ENCODE assay signal across 27 cellular contexts in the genomic region with DNA sequence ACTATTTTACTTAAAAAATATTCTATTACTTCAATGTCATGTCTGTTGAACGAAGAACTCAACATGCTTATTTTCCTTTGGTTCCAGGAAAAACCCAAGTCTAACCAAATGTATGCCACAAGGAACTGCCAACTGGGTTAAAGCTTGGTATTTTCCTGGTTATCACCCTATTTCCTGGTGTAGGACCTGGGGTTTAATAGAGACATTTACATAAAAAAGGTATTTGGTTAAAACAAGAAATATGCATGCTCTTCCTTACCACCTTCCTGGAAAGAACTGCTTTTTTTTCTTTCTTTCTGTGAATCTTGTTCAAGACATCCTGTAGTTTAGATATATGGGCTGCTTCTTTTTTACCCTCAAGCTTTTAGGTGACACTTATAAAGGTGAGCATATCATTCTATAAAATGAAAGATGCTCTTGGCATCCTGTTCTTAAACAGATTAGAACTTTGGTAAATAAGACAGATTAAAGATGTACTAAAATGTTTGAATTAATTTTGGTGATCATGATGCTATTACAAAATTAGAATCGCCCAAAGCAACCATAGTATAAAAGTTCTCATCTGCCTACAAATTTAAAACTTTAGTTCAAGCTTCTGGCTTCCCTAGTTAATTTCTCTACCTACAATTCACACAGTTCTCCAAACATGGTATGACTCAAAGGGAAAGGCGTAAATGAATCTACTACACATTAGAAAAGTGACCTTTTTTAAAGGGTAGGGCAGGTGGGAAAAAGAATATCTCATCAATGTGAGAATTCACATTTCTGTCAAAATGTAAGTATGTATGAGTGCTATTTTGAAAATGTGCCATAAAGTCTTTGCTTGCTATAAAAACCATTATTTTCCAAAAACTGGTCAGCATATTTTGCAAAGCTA.
A peak's percentile ranks its signal among the peaks of the same experiment; 100 is the strongest.
DNase-seq lines count a peak whose midpoint lies in the region; ATAC-seq and TF ChIP-seq lines count a peak whose summit lies in the region.
"Had no signal": no experiment of that assay in that cellular context is flagged by ENCODE, and none has a peak within 500 bp of the region (broad histone marks: within the 10 kb centered on the region; RNA-seq: fewer than 3 reads in every experiment).

No MANE protein-coding gene starts in this region.

- H3K4me1 ChIP-seq in left lung (no peaks in the 10 kb centered on the region), OCI-LY7 (ENCODE audit: insufficient read depth, low read length, poor library complexity, severe bottlenecking) (peaks cover 9% of the 10 kb centered on the region)
- H3K4me1 ChIP-seq: colonic mucosa, foreskin keratinocyte, testis had no signal

- peak overlapping the region; percentile 51 for H3K27ac Mint-ChIP-seq in activated CD4-positive, alpha-beta T cell treated with anti-CD3 and anti-CD28 coated beads for 36 hours
- H3K27ac Mint-ChIP-seq in T-helper 1 cell treated with Interleukin-12 subunit alpha and Interleukin-12 subunit beta and Interleukin-4 antibody, amounts not matched to agents 30 μg/mL and 1 μg/mL, for 36 hours, result peak overlapping the region; percentile 43
- peak overlapping the region; percentile 89 for H3K27ac Mint-ChIP-seq in activated naive CD8-positive, alpha-beta T cell treated with anti-CD3 and anti-CD28 coated beads for 36 hours
- H3K27ac Mint-ChIP-seq in natural killer cell, result peak overlapping the region; percentile 21 to 74
- H3K27ac Mint-ChIP-seq: activated B cell treated with CpG ODN at 0.5 μM for 24 hours; endodermal cell; stimulated activated memory B cell treated with anti-CD40 and anti-IgM and Interleukin-4, amounts not matched to agents 10 μg/mL and 1 μg/mL and 100 μg/mL, for 72 hours had no signal

- H3K27me3 ChIP-seq in left lung (no peaks in the 10 kb centered on the region), dorsolateral prefrontal cortex (no peaks in the 10 kb centered on the region)
- H3K27me3 ChIP-seq: colonic mucosa, esophagus muscularis mucosa, foreskin keratinocyte, right lobe of liver, testis had no signal

- H3K4me3 ChIP-seq in left lung, result no peak overlapping the region
- no peak overlapping the region for H3K4me3 ChIP-seq in OCI-LY7 (ENCODE audit: low read depth, low read length, poor library complexity, severe bottlenecking)
- no peak overlapping the region for H3K4me3 ChIP-seq in dorsolateral prefrontal cortex
- H3K4me3 ChIP-seq: colonic mucosa, esophagus muscularis mucosa, K562, right lobe of liver, testis had no signal

- CTCF ChIA-PET in activated CD4-positive, alpha-beta T cell treated with anti-CD3 and anti-CD28 coated beads for 36 hours (lab: Charles Lee), result interaction anchor here (1.0 to 1.7 kb wide), 3 partner anchors 9 to 29 kb away, joined by 3 to 4 read pairs (median 4); no protein-coding TSS in a partner anchor
- CTCF ChIA-PET in OCI-LY7 (lab: Charles Lee; ENCODE audit: unreplicated experiment), result no interaction called here

- peaks cover 38% of the 10 kb centered on the region for H3K36me3 Mint-ChIP-seq in activated CD4-positive, alpha-beta T cell treated with anti-CD3 and anti-CD28 coated beads for 36 hours (ENCODE audit: low read depth)
- peaks cover 47% of the 10 kb centered on the region for H3K36me3 Mint-ChIP-seq in T-helper 1 cell treated with Interleukin-12 subunit alpha and Interleukin-12 subunit beta and Interleukin-4 antibody, amounts not matched to agents 30 μg/mL and 1 μg/mL, for 36 hours (ENCODE audit: low read depth)
- H3K36me3 Mint-ChIP-seq in activated naive CD8-positive, alpha-beta T cell treated with anti-CD3 and anti-CD28 coated beads for 36 hours, result peaks cover 51% of the 10 kb centered on the region
- peaks cover 18% of the 10 kb centered on the region for H3K36me3 Mint-ChIP-seq in natural killer cell

- H3K27me3 Mint-ChIP-seq in activated CD4-positive, alpha-beta T cell treated with anti-CD3 and anti-CD28 coated beads for 36 hours, result no peaks in the 10 kb centered on the region
- H3K27me3 Mint-ChIP-seq in T-helper 1 cell treated with Interleukin-12 subunit alpha and Interleukin-12 subunit beta and Interleukin-4 antibody, amounts not matched to agents 30 μg/mL and 1 μg/mL, for 36 hours (ENCODE audit: low read depth), result no peaks in the 10 kb centered on the region
- no peaks in the 10 kb centered on the region for H3K27me3 Mint-ChIP-seq in activated naive CD8-positive, alpha-beta T cell treated with anti-CD3 and anti-CD28 coated beads for 36 hours
- no peaks in the 10 kb centered on the region for H3K27me3 Mint-ChIP-seq in natural killer cell (ENCODE audit: low read depth in 2 of 2)
- H3K27me3 Mint-ChIP-seq: activated B cell treated with CpG ODN at 0.5 μM for 24 hours; stimulated activated memory B cell treated with anti-CD40 and anti-IgM and Interleukin-4, amounts not matched to agents 10 μg/mL and 1 μg/mL and 100 μg/mL, for 72 hours had no signal

- TF ChIP-seq CTCF in natural killer cell (IDR thresholded peaks at IDR 0.05), result no peak
- TF ChIP-seq CTCF in left lung (IDR thresholded peaks at IDR 0.05), result no peak
- TF ChIP-seq CTCF in OCI-LY7 (conservative IDR thresholded peaks at IDR 0.05; ENCODE audit: low read length), result no peak
- TF ChIP-seq CTCF in dorsolateral prefrontal cortex (IDR thresholded peaks at IDR 0.05 in 54 of 56, conservative IDR thresholded peaks at IDR 0.05 in 2 of 56; ENCODE audit: low read depth in 1 of 56, partially characterized antibody in 56 of 56), result no peak

- H3K9me2 ChIP-seq in OCI-LY7 (ENCODE audit: insufficient read depth, low read length), result no peaks in the 10 kb centered on the region

- POLR2A ChIA-PET in activated CD4-positive, alpha-beta T cell treated with anti-CD3 and anti-CD28 coated beads for 36 hours (lab: Charles Lee), result no interaction called here
- POLR2A ChIA-PET in OCI-LY7 (lab: Charles Lee), result interaction anchor here (1.6 to 1.7 kb wide), 2 partner anchors 10 to 15 kb away, joined by 5 to 7 read pairs; no protein-coding TSS in a partner anchor

- no peak overlapping the region for H2AFZ ChIP-seq in OCI-LY7 (ENCODE audit: low read length)

- intact Hi-C loops in activated CD4-positive, alpha-beta T cell treated with anti-CD3 and anti-CD28 coated beads for 36 hours (cut with DNase I, micrococcal nuclease), result no loop called here
- intact Hi-C loops in natural killer cell (cut with micrococcal nuclease) (no loop called here), left lung (cut with DNase I) (no loop called here), OCI-LY7 (cut with micrococcal nuclease; ENCODE audit: unreplicated experiment) (no loop called here), dorsolateral prefrontal cortex (cut with DNase I) (no loop called here)

- H3K36me3 ChIP-seq in left lung (peaks cover 0 to 33% of the 10 kb centered on the region in 2 donors), OCI-LY7 (ENCODE audit: insufficient read depth, low read length) (peaks cover 62% of the 10 kb centered on the region)
- H3K36me3 ChIP-seq: colonic mucosa had no signal

- H3K4me1 Mint-ChIP-seq in activated CD4-positive, alpha-beta T cell treated with anti-CD3 and anti-CD28 coated beads for 36 hours, result peaks cover 27% of the 10 kb centered on the region
- H3K4me1 Mint-ChIP-seq in T-helper 1 cell treated with Interleukin-12 subunit alpha and Interleukin-12 subunit beta and Interleukin-4 antibody, amounts not matched to agents 30 μg/mL and 1 μg/mL, for 36 hours (ENCODE audit: low read depth), result peaks cover 25% of the 10 kb centered on the region
- peaks cover 41% of the 10 kb centered on the region for H3K4me1 Mint-ChIP-seq in activated naive CD8-positive, alpha-beta T cell treated with anti-CD3 and anti-CD28 coated beads for 36 hours
- peaks cover 22 to 37% of the 10 kb centered on the region in 2 donors for H3K4me1 Mint-ChIP-seq in natural killer cell
- H3K4me1 Mint-ChIP-seq: activated B cell treated with CpG ODN at 0.5 μM for 24 hours; CD14-positive monocyte; endodermal cell; stimulated activated memory B cell treated with anti-CD40 and anti-IgM and Interleukin-4, amounts not matched to agents 10 μg/mL and 1 μg/mL and 100 μg/mL, for 72 hours had no signal

- no peak overlapping the region for H3K4me2 ChIP-seq in OCI-LY7 (ENCODE audit: low read length)

- no peaks in the 10 kb centered on the region for H3K9me3 Mint-ChIP-seq in activated CD4-positive, alpha-beta T cell treated with anti-CD3 and anti-CD28 coated beads for 36 hours (ENCODE audit: low read depth)
- H3K9me3 Mint-ChIP-seq in T-helper 1 cell treated with Interleukin-12 subunit alpha and Interleukin-12 subunit beta and Interleukin-4 antibody, amounts not matched to agents 30 μg/mL and 1 μg/mL, for 36 hours, result no peaks in the 10 kb centered on the region
- H3K9me3 Mint-ChIP-seq in activated naive CD8-positive, alpha-beta T cell treated with anti-CD3 and anti-CD28 coated beads for 36 hours, result peaks cover 5% of the 10 kb centered on the region
- H3K9me3 Mint-ChIP-seq in natural killer cell, result no peaks in the 10 kb centered on the region
- H3K9me3 Mint-ChIP-seq: activated B cell treated with CpG ODN at 0.5 μM for 24 hours; CD14-positive monocyte; endodermal cell; stimulated activated memory B cell treated with anti-CD40 and anti-IgM and Interleukin-4, amounts not matched to agents 10 μg/mL and 1 μg/mL and 100 μg/mL, for 72 hours had no signal

- no peaks in the 10 kb centered on the region for H3K9me3 ChIP-seq in left lung
- no peaks in the 10 kb centered on the region for H3K9me3 ChIP-seq in OCI-LY7 (ENCODE audit: low read length)
- H3K9me3 ChIP-seq: colonic mucosa, esophagus muscularis mucosa, right lobe of liver, testis had no signal

- no peak for DNase-seq in activated CD4-positive, alpha-beta T cell treated with anti-CD3 and anti-CD28 coated beads for 36 hours
- no peak for DNase-seq in activated CD4-positive, alpha-beta T cell treated with anti-CD3 and anti-CD28 coated beads for 1 hour
- DNase-seq in activated naive CD8-positive, alpha-beta T cell treated with anti-CD3 and anti-CD28 coated beads for 36 hours, result no peak
- DNase-seq in natural killer cell (no peak), left lung (no peak), OCI-LY7 (ENCODE audit: low spot score) (no peak), dorsolateral prefrontal cortex (no peak)
- DNase-seq: 8988T; activated B cell treated with CpG ODN at 0.5 μM for 24 hours; amniotic stem cell; colonic mucosa; endodermal cell; foreskin keratinocyte; mammary epithelial cell; NCI-H1092 treated with DMSO at 0.1 percent for 48 hours; NCI-H1930; NCI-H526 treated with DMSO at 0.1 percent for 48 hours; right lobe of liver; SHP77; stimulated activated CD4-positive, alpha-beta T cell treated with anti-CD3 and anti-CD28 coated beads, Interleukin-4, amount 100 ng/mL, for 1 hour; testis had no signal

- H3K4me3 Mint-ChIP-seq in activated CD4-positive, alpha-beta T cell treated with anti-CD3 and anti-CD28 coated beads for 36 hours, result no peak overlapping the region
- peak overlapping the region; percentile 39 for H3K4me3 Mint-ChIP-seq in T-helper 1 cell treated with Interleukin-12 subunit alpha and Interleukin-12 subunit beta and Interleukin-4 antibody, amounts not matched to agents 30 μg/mL and 1 μg/mL, for 36 hours
- H3K4me3 Mint-ChIP-seq in activated naive CD8-positive, alpha-beta T cell treated with anti-CD3 and anti-CD28 coated beads for 36 hours, result peak overlapping the region; percentile 30
- no peak overlapping the region for H3K4me3 Mint-ChIP-seq in natural killer cell
- H3K4me3 Mint-ChIP-seq: activated B cell treated with CpG ODN at 0.5 μM for 24 hours; CD14-positive monocyte; endodermal cell; stimulated activated memory B cell treated with anti-CD40 and anti-IgM and Interleukin-4, amounts not matched to agents 10 μg/mL and 1 μg/mL and 100 μg/mL, for 72 hours had no signal

- H3K27ac ChIP-seq in left lung, result no peak overlapping the region
- H3K27ac ChIP-seq in OCI-LY7 (ENCODE audit: low read depth, low read length, poor library complexity, severe bottlenecking), result no peak overlapping the region
- no peak overlapping the region for H3K27ac ChIP-seq in dorsolateral prefrontal cortex
- H3K27ac ChIP-seq: colonic mucosa, esophagus muscularis mucosa, foreskin keratinocyte, right lobe of liver, testis had no signal

- no peaks in the 10 kb centered on the region for H3K79me2 ChIP-seq in OCI-LY7 (ENCODE audit: insufficient read depth, low read depth, low read length)

- H4K20me1 ChIP-seq in OCI-LY7 (ENCODE audit: insufficient read depth, low read length), result no peaks in the 10 kb centered on the region

- peak; percentile 72 for ATAC-seq in activated CD4-positive, alpha-beta T cell treated with anti-CD3 and anti-CD28 coated beads for 36 hours
- ATAC-seq in natural killer cell, result no peak
- no peak for ATAC-seq in left lung
- ATAC-seq: foreskin keratinocyte; HCT116; K562; stimulated activated memory B cell treated with anti-CD40 and anti-IgM and Interleukin-4, amounts not matched to agents 10 μg/mL and 1 μg/mL and 100 μg/mL, for 72 hours had no signal

- BruUV-seq in OCI-LY7 (replicated peaks; lab: Mats Ljungman, UMichigan), result no TSS peak

Comparison
In these comparisons a context has a peak if more than half of its experiments do, and no peak if none do; other contexts are left out.
1. H3K4me3 Mint-ChIP-seq: peak in T-helper 1 cell treated with Interleukin-12 subunit alpha and Interleukin-12 subunit beta and Interleukin-4 antibody, amounts not matched to agents 30 μg/mL and 1 μg/mL, for 36 hours (single experiment) and activated naive CD8-positive, alpha-beta T cell treated with anti-CD3 and anti-CD28 coated beads for 36 hours (single experiment); none in activated CD4-positive, alpha-beta T cell treated with anti-CD3 and anti-CD28 coated beads for 36 hours (single experiment) and natural killer cell (single experiment).
2. Peak in every context shown above with its lines, with median percentiles within 50 percentile points of each other: H3K27ac Mint-ChIP-seq.